ENCODE assay signal across 15 cellular contexts in the genomic region with DNA sequence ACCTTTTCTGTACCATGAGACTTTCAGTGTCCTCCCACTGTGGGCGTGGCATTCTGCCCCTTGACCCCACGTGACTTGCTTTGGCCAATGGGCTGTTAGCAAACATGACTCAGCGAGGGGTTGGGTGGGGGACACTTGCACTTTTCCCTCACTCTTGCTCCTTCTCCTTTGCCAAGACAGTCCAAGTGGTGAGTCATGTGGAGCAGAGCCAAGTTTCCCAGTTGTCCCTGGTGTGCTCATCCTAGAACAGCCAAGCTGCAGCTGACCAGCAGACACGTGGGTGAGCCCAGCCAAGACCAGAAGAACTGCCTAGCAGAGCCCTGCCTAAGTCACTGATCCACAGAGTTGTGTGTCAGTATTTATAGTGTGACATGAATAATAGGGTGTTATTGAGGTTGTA.
DNase-seq lines count a peak whose midpoint lies in the region; ATAC-seq, FAIRE-seq and TF ChIP-seq lines count a peak whose summit lies in the region.
"Had no signal": no experiment of that assay in that cellular context is flagged by ENCODE, and none has a peak within 500 bp of the region (broad histone marks: within the 10 kb centered on the region; RNA-seq: fewer than 3 reads in every experiment).

No MANE protein-coding gene starts in this region.

- intact Hi-C loops in mammary epithelial cell (cut with micrococcal nuclease) (no loop called here), kidney (cut with DNase I) (no loop called here), lower leg skin (cut with DNase I; ENCODE audit: low total_unique reads) (no loop called here)

- CTCF ChIA-PET in mammary epithelial cell (lab: Charles Lee; ENCODE audit: low non-redundant PET), result no interaction called here

- H3K9ac ChIP-seq in mammary epithelial cell (ENCODE audit: insufficient read depth, low read length) (no peak overlapping the region), kidney (ENCODE audit: low read length in 2 of 2) (no peak overlapping the region)

- H3K27ac Mint-ChIP-seq in nephron progenitor cell, result no peak overlapping the region
- H3K27ac Mint-ChIP-seq: activated naive CD4-positive, alpha-beta T cell treated with anti-CD3 and anti-CD28 coated beads, Interleukin-2, amount 50 U/mL, for 72 hours; stimulated activated naive CD8-positive, alpha-beta T cell treated with anti-CD3 and anti-CD28 coated beads, Interleukin-15, amount 100 ng/mL, for 72 hours had no signal

- H3K79me2 ChIP-seq in mammary epithelial cell (ENCODE audit: insufficient read depth, low read length), result no peaks in the 10 kb centered on the region

- no peak for TF ChIP-seq POLR2A in lower leg skin (IDR thresholded peaks at IDR 0.05)

- no peaks in the 10 kb centered on the region for H3K36me3 ChIP-seq in MG63
- no peaks in the 10 kb centered on the region for H3K36me3 ChIP-seq in mammary epithelial cell (ENCODE audit: insufficient read depth, low read length)
- no peaks in the 10 kb centered on the region for H3K36me3 ChIP-seq in kidney (ENCODE audit: control insufficient read depth in 1 of 2, insufficient read depth in 2 of 2, low read length in 2 of 2)

- no peak overlapping the region for H3K4me2 ChIP-seq in mammary epithelial cell (ENCODE audit: insufficient read depth, low read depth, low read length)

- no peaks in the 10 kb centered on the region for H3K36me3 Mint-ChIP-seq in nephron progenitor cell (ENCODE audit: low read depth)

- H3K4me1 ChIP-seq in mammary epithelial cell (ENCODE audit: insufficient read depth, low read length) (no peaks in the 10 kb centered on the region), kidney (ENCODE audit: control insufficient read depth in 1 of 2, insufficient read depth in 1 of 2, low read depth in 1 of 2, low read length in 2 of 2) (no peaks in the 10 kb centered on the region)
- H3K4me1 ChIP-seq: psoas muscle had no signal

- DNase-seq in Daoy (ENCODE audit: low read depth) (peak; percentile 76), MG63 (peak; percentile 81), mammary epithelial cell (peak; percentile 59), kidney (peak; percentile 41), lower leg skin (ENCODE audit: low spot score in 2 of 2) (no peak), DMS153 (lab: John Stamatoyannopoulos, UW) (no peak), nephron progenitor cell (no peak)
- DNase-seq: dorsolateral prefrontal cortex; hippocampal formation; NCI-H2029 treated with DMSO at 0.1 percent for 48 hours; stimulated activated naive CD8-positive, alpha-beta T cell treated with anti-CD3 and anti-CD28 coated beads, Interleukin-15, amount 100 ng/mL, for 72 hours had no signal

- no peak for ATAC-seq in esophagus mucosa
- ATAC-seq: activated naive CD4-positive, alpha-beta T cell treated with anti-CD3 and anti-CD28 coated beads, Interleukin-2, amount 50 U/mL, for 72 hours; psoas muscle; stimulated activated naive CD8-positive, alpha-beta T cell treated with anti-CD3 and anti-CD28 coated beads, Interleukin-15, amount 100 ng/mL, for 72 hours had no signal

- H3K27me3 ChIP-seq in MG63, result 0 out of 2 replicates have a peak, but pooled peaks cover 2% of the 10 kb centered on the region
- H3K27me3 ChIP-seq in mammary epithelial cell (ENCODE audit: insufficient read depth, low read length), result peaks cover 15% of the 10 kb centered on the region

- peaks cover 80% of the 10 kb centered on the region for H3K27me3 Mint-ChIP-seq in nephron progenitor cell (ENCODE audit: low read depth, poor library complexity)

- H3K27ac ChIP-seq in mammary epithelial cell (ENCODE audit: insufficient read depth, low read depth, low read length) (no peak overlapping the region), kidney (ENCODE audit: low read depth in 2 of 2, low read length in 2 of 2) (no peak overlapping the region)
- H3K27ac ChIP-seq: C4-2B, dorsolateral prefrontal cortex, psoas muscle had no signal

- no peak overlapping the region for H3K4me3 ChIP-seq in MG63
- no peak overlapping the region for H3K4me3 ChIP-seq in mammary epithelial cell (replicated peaks in 1 of 3; ENCODE audit: insufficient read depth in 1 of 3, low read depth in 2 of 3, low read length in 3 of 3)
- H3K4me3 ChIP-seq in kidney (ENCODE audit: low read length in 2 of 2), result no peak overlapping the region
- H3K4me3 ChIP-seq in lower leg skin (ENCODE audit: low read depth, poor library complexity, severe bottlenecking), result no peak overlapping the region
- H3K4me3 ChIP-seq: dorsolateral prefrontal cortex, psoas muscle had no signal

- H3K9me3 Mint-ChIP-seq in nephron progenitor cell, result peaks cover 35% of the 10 kb centered on the region

- H3K4me3 Mint-ChIP-seq in nephron progenitor cell, result no peak overlapping the region
- H3K4me3 Mint-ChIP-seq: stimulated activated naive CD8-positive, alpha-beta T cell treated with anti-CD3 and anti-CD28 coated beads, Interleukin-15, amount 100 ng/mL, for 72 hours had no signal

- TF ChIP-seq CTCF in mammary epithelial cell (conservative IDR thresholded peaks at IDR 0.05 in 1 of 2, IDR thresholded peaks at IDR 0.05 in 1 of 2; ENCODE audit: extremely low read depth in 1 of 2, insufficient read depth in 1 of 2, low read depth in 1 of 2, low read length in 2 of 2) (no peak), kidney (IDR thresholded peaks at IDR 0.05; ENCODE audit: borderline replicate concordance, extremely low read depth, insufficient read depth) (no peak), lower leg skin (IDR thresholded peaks at IDR 0.05) (no peak), nephron progenitor cell (IDR thresholded peaks at IDR 0.05) (no peak)

- WGBS in mammary epithelial cell (ENCODE audit: low coverage, missing lambda C conversion rate), result 68% methylated on average over 4 of the region's 4 CpGs
- WGBS in lower leg skin, 2 donors, result 66 to 68% methylated on average over 4 of the region's 4 CpGs

- in situ Hi-C loops in mammary epithelial cell (cut with MboI; ENCODE audit: low sequenced_read_pairs in 2 of 2), result loop anchor here in 1 of 2 donors (25.0 kb wide), 2 partner anchors 837 to 937 kb away; partner anchors contain the start of genes HMX2 and HMX3

- FAIRE-seq in kidney (lab: Jason Lieb, UNC), result no peak

- H2AFZ ChIP-seq in mammary epithelial cell (ENCODE audit: low read depth, low read length), result no peak overlapping the region

- BruUV-seq in mammary epithelial cell (replicated peaks; lab: Mats Ljungman, UMichigan), result no TSS peak

- dilution Hi-C loops in mammary epithelial cell (cut with HindIII; ENCODE audit: low sequenced_read_pairs), result no loop called here

- H3K4me1 Mint-ChIP-seq in nephron progenitor cell, result peaks cover 9% of the 10 kb centered on the region
- H3K4me1 Mint-ChIP-seq: stimulated activated naive CD8-positive, alpha-beta T cell treated with anti-CD3 and anti-CD28 coated beads, Interleukin-15, amount 100 ng/mL, for 72 hours had no signal

- H3K9me3 ChIP-seq in MG63 (peaks cover 13% of the 10 kb centered on the region), mammary epithelial cell (replicated peaks; ENCODE audit: insufficient read depth, low read length) (peaks cover 9% of the 10 kb centered on the region), kidney (ENCODE audit: control insufficient read depth in 1 of 2, low read length in 2 of 2) (peaks cover 2 to 7% of the 10 kb centered on the region in 2 donors)
- H3K9me3 ChIP-seq: psoas muscle had no signal

- H4K20me1 ChIP-seq in mammary epithelial cell (ENCODE audit: insufficient read depth, low read length), result no peaks in the 10 kb centered on the region

Comparison
In these comparisons a context has a peak if more than half of its experiments do, and no peak if none do; other contexts are left out.
1. DNase-seq: peak in Daoy (single experiment), MG63 (single experiment), mammary epithelial cell (single experiment) and kidney (single experiment); none in lower leg skin (0 of 2), DMS153 (single experiment) and nephron progenitor cell (single experiment).